ENCODE assay signal across 8 cellular contexts in genomic region chr22:31084811-31085492, GRCh38. TPM values are rescaled to one million over a fixed set of nuclear protein-coding genes. Genes with fewer than 3 reads are reported as not detected.
DNase-seq lines count a peak whose midpoint lies in the region; FAIRE-seq and TF ChIP-seq lines count a peak whose summit lies in the region.

No MANE protein-coding gene starts in this region.

- TF ChIP-seq POLR2A in H1 (IDR thresholded peaks at IDR 0.05; ENCODE audit: control extremely low read depth in 1 of 2, low read depth in 2 of 2, low read length in 2 of 2), result peak in 1 of 2 experiments; percentile 87; a peak in 2 of 3 replicates

- peak overlapping the region; percentile 94 for H4K5ac ChIP-seq in H1 (ENCODE audit: insufficient read length, low read depth, low read length)

- H3K4me1 ChIP-seq in HAP-1 (peaks cover 22% of the 10 kb centered on the region), H1 (replicated peaks in 1 of 4; ENCODE audit: control insufficient read depth in 3 of 4, insufficient read depth in 4 of 4, low read length in 3 of 4) (peaks cover 0 to 27% (median 16%) of the 10 kb centered on the region in 4 experiments; a peak in 6 of 7 replicates)

- CTCF ChIA-PET in H1 (lab: Charles Lee; ENCODE audit: partially characterized antibody), result interaction anchor here (0.6 to 13.3 kb wide), 16 partner anchors 13 to 143 kb away, joined by 3 to 207 read pairs (median 6); partner anchors contain the start of genes MORC2 and TUG1

- H3K27ac ChIP-seq in H1 (ENCODE audit: low read depth, low read length), result peak overlapping the region; percentile 94

- peaks cover 3 to 7% of the 10 kb centered on the region in 2 experiments for H4K20me1 ChIP-seq in H1 (replicated peaks in 1 of 2; ENCODE audit: control insufficient read depth in 1 of 2, insufficient read depth in 2 of 2, low read length in 2 of 2)

- H3K4ac ChIP-seq in H1 (replicated peaks; ENCODE audit: insufficient read length, low read depth, low read length), result peak overlapping the region; percentile 92

- no peak overlapping the region for H2BK15ac ChIP-seq in H1 (ENCODE audit: low read length)

- H3K23ac ChIP-seq in H1 (ENCODE audit: insufficient read length), result no peak overlapping the region

- H4K91ac ChIP-seq in H1 (replicated peaks; ENCODE audit: insufficient read length, low read length), result peak overlapping the region; percentile 93

- H2BK5ac ChIP-seq in H1 (ENCODE audit: low read depth, low read length), result peak overlapping the region; percentile 95

- POLR2A ChIA-PET in H1 (lab: Charles Lee; ENCODE audit: partially characterized antibody), result interaction anchor here (0.7 to 12.2 kb wide), 40 partner anchors 11 to 479 kb away, joined by 3 to 220 read pairs (median 5); partner anchors contain the start of genes INPP5J, LIMK2, MORC2 and PATZ1

- DNase-seq in GF-D8 (lab: John Stamatoyannopoulos, UW) (peak; percentile 33), HAP-1 (ENCODE audit: low spot score in 2 of 2) (peak; percentile 63 to 89), NCI-H2171 treated with DMSO at 0.1 percent for 48 hours (lab: John Stamatoyannopoulos, UW) (peak; percentile 76), H1 (ENCODE audit: low read depth in 1 of 2, low spot score in 2 of 2) (peak; percentile 61 to 95), mesenteric fat pad (ENCODE audit: low spot score) (peak; percentile 95), DMS53 (lab: John Stamatoyannopoulos, UW) (no peak)
- DNase-seq in activated CD8-positive, alpha-beta memory T cell treated with anti-CD3 and anti-CD28 coated beads for 48 hours (ENCODE audit: low read depth in 2 of 3, low spot score in 2 of 3), result peak; percentile 80 to 85 (median 81)
- peak; percentile 75 to 78 for DNase-seq in stimulated activated CD8-positive, alpha-beta memory T cell treated with anti-CD3 and anti-CD28 coated beads, Interleukin-15, amount 100 ng/mL, for 4 hours (ENCODE audit: low read depth in 2 of 2)

- H3K14ac ChIP-seq in H1 (ENCODE audit: insufficient read length), result no peak overlapping the region

- peaks cover 0 to 9% of the 10 kb centered on the region in 2 experiments; a peak in 1 of 4 replicates for H3K79me2 ChIP-seq in H1 (ENCODE audit: control insufficient read depth in 1 of 2, insufficient read depth in 2 of 2, low read length in 2 of 2)

- no peak overlapping the region for H2AK5ac ChIP-seq in H1 (ENCODE audit: low read depth, low read length)

- peak overlapping the region; percentile 95; the same call in 1 of the 2 replicates for H3K18ac ChIP-seq in H1 (ENCODE audit: extremely low read depth, low read length)

- H3K36me3 ChIP-seq in HAP-1 (replicated peaks) (peaks cover 8% of the 10 kb centered on the region), H1 (ENCODE audit: control insufficient read depth in 2 of 4, insufficient read depth in 4 of 4, low read length in 3 of 4) (no peaks in the 10 kb centered on the region)

- no peaks in the 10 kb centered on the region; the same call in 1 of the 2 replicates for H3K79me1 ChIP-seq in H1 (ENCODE audit: low read depth, low read length)

- peak; percentile 63 to 78 (median 76) for TF ChIP-seq CTCF in H1 (IDR thresholded peaks at IDR 0.05; ENCODE audit: control extremely low read depth in 1 of 3, insufficient read depth in 1 of 3, low read depth in 1 of 3, low read length in 3 of 3)

- H2BK20ac ChIP-seq in H1 (ENCODE audit: low read length), result no peak overlapping the region

- in situ Hi-C loops in HAP-1 (cut with MboI; ENCODE audit: low sequenced_read_pairs), result loop anchor here (10.0 kb wide), 1 partner anchor 140 kb away; no protein-coding TSS in a partner anchor

- H3K4me3 ChIP-seq in HAP-1 (peak overlapping the region; percentile 76), H1 (ENCODE audit: extremely low read depth in 1 of 4, insufficient read depth in 2 of 4, low read depth in 3 of 4, low read length in 4 of 4) (peak overlapping the region; percentile 58 to 84 (median 72))

- H3K9me3 ChIP-seq in HAP-1 (no peaks in the 10 kb centered on the region), H1 (ENCODE audit: insufficient read depth in 2 of 2, low read depth in 1 of 2, low read length in 1 of 2) (no peaks in the 10 kb centered on the region)

- peak overlapping the region; percentile 36; the same call in 1 of the 2 replicates for H2AFZ ChIP-seq in H1 (ENCODE audit: low read length)

- H4K8ac ChIP-seq in H1 (ENCODE audit: extremely low read depth, insufficient read depth, low read length), result peak overlapping the region; percentile 94

- no peak for TF ChIP-seq EP300 in H1 (IDR thresholded peaks at IDR 0.05; ENCODE audit: borderline replicate concordance in 1 of 2, low read depth in 2 of 2, low read length in 2 of 2)

- peak overlapping the region; percentile 93 to 96 for H3K4me2 ChIP-seq in H1 (ENCODE audit: insufficient read depth in 1 of 2, low read depth in 2 of 2, low read length in 2 of 2)

- no peak for FAIRE-seq in H1 (lab: Jason Lieb, UNC)

- peak; percentile 65 to 86 for TF ChIP-seq RAD21 in H1 (IDR thresholded peaks at IDR 0.05 in 1 of 2, conservative IDR thresholded peaks at IDR 0.05 in 1 of 2; ENCODE audit: low read depth in 2 of 2, low read length in 2 of 2)

- H3K9ac ChIP-seq in H1 (replicated peaks in 1 of 4; ENCODE audit: extremely low read depth in 1 of 4, low read depth in 3 of 4, low read length in 3 of 4), result peak overlapping the region; percentile 50 to 92 (median 87)

- H3K56ac ChIP-seq in H1 (replicated peaks; ENCODE audit: insufficient read length, low read depth, low read length), result peak overlapping the region; percentile 78

- WGBS in H1 (ENCODE audit: extremely low coverage in 1 of 2, insufficient coverage in 1 of 2, insufficient read length in 1 of 2, insufficient replicate concordance in 2 of 2, low coverage in 1 of 2, low lambda C conversion rate in 2 of 2, missing lambda C conversion rate in 1 of 2), 2 experiments, result 4% methylated on average over 41 of the region's 69 CpGs; no CpG with 5 or more reads in 1 of the 2 experiments

- H3K23me2 ChIP-seq in H1 (ENCODE audit: low read depth, low read length), result peaks cover 14% of the 10 kb centered on the region

- H2BK120ac ChIP-seq in H1 (replicated peaks; ENCODE audit: low read depth, low read length), result peak overlapping the region; percentile 60

- H3K27me3 ChIP-seq in HAP-1 (ENCODE audit: low read depth), result no peaks in the 10 kb centered on the region
- H3K27me3 ChIP-seq in H1 (replicated peaks in 1 of 4; ENCODE audit: control insufficient read depth in 3 of 4, extremely low read depth in 1 of 4, insufficient read depth in 3 of 4, low read length in 3 of 4), result peaks cover 0 to 5% (median 2%) of the 10 kb centered on the region in 4 experiments; a peak in 3 of 7 replicates

- peak overlapping the region; percentile 85; the same call in 1 of the 2 replicates for H2BK12ac ChIP-seq in H1 (ENCODE audit: low read depth, low read length)

TF ChIP-seq in H1, 55 proteins besides CTCF, POLR2A, EP300 and RAD21 (continues in another document):
- TF ChIP-seq JUN (IDR thresholded peaks at IDR 0.05; ENCODE audit: low read depth, low read length) (no peak), TAF1 (IDR thresholded peaks at IDR 0.05; ENCODE audit: low read depth, low read length) (peak; percentile 90), CEBPB (IDR thresholded peaks at IDR 0.05; ENCODE audit: low read depth, low read length) (peak; percentile 10; the same call in 1 of the 2 replicates), POLR2AphosphoS5 (IDR thresholded peaks at IDR 0.05; ENCODE audit: low read depth, low read length) (peak; percentile 68), BRCA1 (IDR thresholded peaks at IDR 0.05; ENCODE audit: low read depth, low read length) (no peak)

RNA-seq across cellular contexts. Expression of gene SMTN, which starts 3.8 kb away (rescaled TPM):
- 20.8 and 26.5 TPM in 2 replicates for total RNA-seq in H1 (2021; fragmentation: NEBNext Ultra II Directional; extraction: Animal tissue kit (Norgen Biotek cat#: 25700))
- 12.3 and 27.6 TPM in 2 replicates for polyA plus RNA-seq in H1 (2011; rRNA removed)
- 9.2 TPM for polyA plus RNA-seq in H1 (2011; cell fraction: cytosol; rRNA removed)
- 31.0 TPM for polyA plus RNA-seq in H1 (2011; cell fraction: nucleus; rRNA removed)
- 6.7 to 15.9 TPM (median 13.8 TPM) in 4 replicates for polyA plus RNA-seq in H1 (2012, experiment 1 of 2)
- 8.5 TPM for polyA plus RNA-seq in H1 (2012, experiment 2 of 2)
- 17.8 TPM for polyA plus RNA-seq in H1 (2013, experiment 1 of 2)
- 16.7 TPM for polyA plus RNA-seq in H1 (2013, experiment 2 of 2)
- polyA minus RNA-seq in H1 (2011; rRNA and poly(A)+ RNA removed), result 4.6 and 9.1 TPM in 2 replicates
- 13.0 TPM for polyA minus RNA-seq in H1 (2011; cell fraction: cytosol; rRNA and poly(A)+ RNA removed)
- 10.4 TPM for polyA minus RNA-seq in H1 (2011; cell fraction: nucleus; rRNA and poly(A)+ RNA removed)
- total RNA-seq in mesenteric fat pad, result 78.5 TPM

RNA-seq across cellular contexts. Expression of gene SELENOM, which starts 22.4 kb away (rescaled TPM):
- 21.8 and 22.7 TPM in 2 replicates for total RNA-seq in H1 (2021; fragmentation: NEBNext Ultra II Directional; extraction: Animal tissue kit (Norgen Biotek cat#: 25700))
- polyA plus RNA-seq in H1 (2011; rRNA removed), result 40.0 and 57.2 TPM in 2 replicates
- 33.4 TPM for polyA plus RNA-seq in H1 (2011; cell fraction: cytosol; rRNA removed)
- 32.8 TPM for polyA plus RNA-seq in H1 (2011; cell fraction: nucleus; rRNA removed)
- 9.6 to 22.1 TPM (median 16.4 TPM) in 4 replicates for polyA plus RNA-seq in H1 (2012, experiment 1 of 2)
- 28.2 TPM for polyA plus RNA-seq in H1 (2012, experiment 2 of 2)
- polyA plus RNA-seq in H1 (2013, experiment 1 of 2), result 50.7 TPM
- 50.7 TPM for polyA plus RNA-seq in H1 (2013, experiment 2 of 2)
- 5.5 and 5.7 TPM in 2 replicates for polyA minus RNA-seq in H1 (2011; rRNA and poly(A)+ RNA removed)
- 10.1 TPM for polyA minus RNA-seq in H1 (2011; cell fraction: cytosol; rRNA and poly(A)+ RNA removed)
- polyA minus RNA-seq in H1 (2011; cell fraction: nucleus; rRNA and poly(A)+ RNA removed), result 13.7 TPM
- total RNA-seq in mesenteric fat pad, result 160 TPM

RNA-seq across cellular contexts. Expression of gene INPP5J, which starts 37.8 kb away (rescaled TPM):
- 6.0 and 6.4 TPM in 2 replicates for total RNA-seq in H1 (2021; fragmentation: NEBNext Ultra II Directional; extraction: Animal tissue kit (Norgen Biotek cat#: 25700))
- polyA plus RNA-seq in H1 (2011; rRNA removed), result 5.4 and 9.1 TPM in 2 replicates
- 5.6 TPM for polyA plus RNA-seq in H1 (2011; cell fraction: cytosol; rRNA removed)
- polyA plus RNA-seq in H1 (2011; cell fraction: nucleus; rRNA removed), result 14.0 TPM
- 3.6 to 6.3 TPM (median 5.3 TPM) in 4 replicates for polyA plus RNA-seq in H1 (2012, experiment 1 of 2)
- 5.1 TPM for polyA plus RNA-seq in H1 (2012, experiment 2 of 2)
- polyA plus RNA-seq in H1 (2013, experiment 1 of 2), result 3.9 TPM
- 4.0 TPM for polyA plus RNA-seq in H1 (2013, experiment 2 of 2)
- 2.5 and 2.9 TPM in 2 replicates for polyA minus RNA-seq in H1 (2011; rRNA and poly(A)+ RNA removed)
- 3.7 TPM for polyA minus RNA-seq in H1 (2011; cell fraction: cytosol; rRNA and poly(A)+ RNA removed)
- 6.2 TPM for polyA minus RNA-seq in H1 (2011; cell fraction: nucleus; rRNA and poly(A)+ RNA removed)
- total RNA-seq in mesenteric fat pad, result 0.19 TPM

RNA-seq across cellular contexts. Expression of gene PLA2G3, which starts 55.4 kb away (rescaled TPM):
- 25.9 and 26.8 TPM in 2 replicates for total RNA-seq in H1 (2021; fragmentation: NEBNext Ultra II Directional; extraction: Animal tissue kit (Norgen Biotek cat#: 25700))
- 18.1 and 19.3 TPM in 2 replicates for polyA plus RNA-seq in H1 (2011; rRNA removed)
- 19.3 TPM for polyA plus RNA-seq in H1 (2011; cell fraction: cytosol; rRNA removed)
- 42.9 TPM for polyA plus RNA-seq in H1 (2011; cell fraction: nucleus; rRNA removed)
- polyA plus RNA-seq in H1 (2012, experiment 1 of 2), result 18.5 to 22.5 TPM (median 22.0 TPM) in 4 replicates
- 20.1 TPM for polyA plus RNA-seq in H1 (2012, experiment 2 of 2)
- polyA plus RNA-seq in H1 (2013, experiment 1 of 2), result 40.7 TPM
- 41.4 TPM for polyA plus RNA-seq in H1 (2013, experiment 2 of 2)
- polyA minus RNA-seq in H1 (2011; rRNA and poly(A)+ RNA removed), result 10.6 and 14.8 TPM in 2 replicates
- 9.8 TPM for polyA minus RNA-seq in H1 (2011; cell fraction: cytosol; rRNA and poly(A)+ RNA removed)
- 12.2 TPM for polyA minus RNA-seq in H1 (2011; cell fraction: nucleus; rRNA and poly(A)+ RNA removed)
- total RNA-seq in mesenteric fat pad, result not detected
